Comparison of ENCODE assay signal across 25 cellular contexts in the genomic region with DNA sequence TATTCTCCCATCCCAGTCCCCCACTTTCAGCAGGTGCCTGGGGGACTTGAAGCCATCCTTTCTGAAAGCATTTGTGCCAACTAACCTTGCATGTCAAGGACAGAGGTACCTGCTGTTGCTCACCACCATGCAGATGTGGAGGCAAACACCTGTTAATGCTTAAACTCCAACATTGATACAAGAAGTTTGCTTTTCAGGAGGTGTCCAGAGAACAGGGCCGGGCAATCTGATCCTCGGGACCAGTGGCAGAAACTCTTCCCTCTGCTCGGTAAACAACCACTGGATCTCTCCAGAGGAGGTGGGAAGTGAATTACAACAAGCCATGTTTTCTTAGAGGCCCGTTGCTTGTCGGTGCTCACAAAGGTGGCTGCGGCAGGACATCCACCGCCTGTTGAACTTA. TPM values are rescaled to one million over a fixed set of nuclear protein-coding genes. Genes with fewer than 3 reads are reported as not detected.
"Had no signal": no experiment of that assay in that cellular context is flagged by ENCODE, and none has a peak within 500 bp of the region (broad histone marks: within the 10 kb centered on the region; RNA-seq: fewer than 3 reads in every experiment).

No MANE protein-coding gene starts in this region.

- ATAC-seq: gastrocnemius medialis, left cardiac atrium, lower lobe of right lung, natural killer cell, psoas muscle had no signal

- H3K4me1 ChIP-seq: breast epithelium, gastrocnemius medialis, lower lobe of right lung, psoas muscle, right atrium auricular region, transverse colon, uterus had no signal

- H3K36me3 Mint-ChIP-seq: activated CD4-positive, alpha-beta memory T cell treated with anti-CD3 and anti-CD28 coated beads for 36 hours; activated naive CD8-positive, alpha-beta T cell treated with anti-CD3 and anti-CD28 coated beads for 36 hours; natural killer cell had no signal

- FAIRE-seq: astrocyte, colon, islet of Langerhans had no signal

- H3K27me3 ChIP-seq: breast epithelium, esophagus squamous epithelium, gastrocnemius medialis, right atrium auricular region, transverse colon, uterus had no signal

- H3K36me3 ChIP-seq: breast epithelium, gastrocnemius medialis, lower lobe of right lung, right atrium auricular region, transverse colon, uterus had no signal

- H3K27me3 Mint-ChIP-seq: activated CD4-positive, alpha-beta memory T cell treated with anti-CD3 and anti-CD28 coated beads for 36 hours; activated naive CD8-positive, alpha-beta T cell treated with anti-CD3 and anti-CD28 coated beads for 36 hours; central memory CD8-positive, alpha-beta T cell; stimulated activated naive CD8-positive, alpha-beta T cell treated with anti-CD3 and anti-CD28 coated beads, Interleukin-15, Interleukin-2, amounts not matched to agents 100 ng/mL and 50 ng/mL, for 24 hours had no signal

- DNase-seq: activated CD4-positive, alpha-beta memory T cell treated with anti-CD3 and anti-CD28 coated beads for 36 hours; activated CD4-positive, alpha-beta T cell treated with anti-CD3 and anti-CD28 coated beads for 4 hours; activated CD4-positive, CD25-positive, alpha-beta regulatory T cell; activated naive CD4-positive, alpha-beta T cell treated with Interleukin-2 at 50 U/mL for 16 hours; activated naive CD8-positive, alpha-beta T cell treated with anti-CD3 and anti-CD28 coated beads for 36 hours; activated T-cell treated with anti-CD3 and anti-CD28 coated beads, Interleukin-2, amount 50 U/mL, for 48 hours; esophagus squamous epithelium; gastrocnemius medialis; hypothalamus; left cardiac atrium; lower lobe of right lung; mesendoderm; natural killer cell; psoas muscle; stimulated activated CD4-positive, alpha-beta T cell treated with anti-CD3 and anti-CD28 coated beads, Interleukin-1b, Interleukin-23, amount 100 ng/mL, for 48 hours; transverse colon; uterus had no signal

- H3K9me3 Mint-ChIP-seq: activated CD4-positive, alpha-beta memory T cell treated with anti-CD3 and anti-CD28 coated beads for 36 hours; activated naive CD8-positive, alpha-beta T cell treated with anti-CD3 and anti-CD28 coated beads for 36 hours; central memory CD8-positive, alpha-beta T cell; natural killer cell; T-helper 1 cell treated with Interleukin-12 subunit alpha and Interleukin-12 subunit beta and Interleukin-4 antibody, amounts not matched to agents 30 μg/mL and 1 μg/mL, for 36 hours had no signal

- H3K4me1 Mint-ChIP-seq: activated naive CD8-positive, alpha-beta T cell treated with anti-CD3 and anti-CD28 coated beads for 36 hours; central memory CD8-positive, alpha-beta T cell; natural killer cell had no signal

- H3K27ac Mint-ChIP-seq: activated CD4-positive, alpha-beta memory T cell treated with anti-CD3 and anti-CD28 coated beads for 36 hours; activated naive CD8-positive, alpha-beta T cell treated with anti-CD3 and anti-CD28 coated beads for 36 hours; natural killer cell; stimulated activated naive CD8-positive, alpha-beta T cell treated with anti-CD3 and anti-CD28 coated beads, Interleukin-15, Interleukin-2, amounts not matched to agents 100 ng/mL and 50 ng/mL, for 24 hours; T-helper 1 cell treated with Interleukin-12 subunit alpha and Interleukin-12 subunit beta and Interleukin-4 antibody, amounts not matched to agents 30 μg/mL and 1 μg/mL, for 36 hours had no signal

- H3K9me3 ChIP-seq: breast epithelium, esophagus squamous epithelium, gastrocnemius medialis, lower lobe of right lung, psoas muscle, right atrium auricular region, transverse colon, uterus had no signal

- H3K4me3 Mint-ChIP-seq: activated CD4-positive, alpha-beta memory T cell treated with anti-CD3 and anti-CD28 coated beads for 36 hours; activated naive CD8-positive, alpha-beta T cell treated with anti-CD3 and anti-CD28 coated beads for 36 hours; central memory CD8-positive, alpha-beta T cell; natural killer cell; stimulated activated naive CD8-positive, alpha-beta T cell treated with anti-CD3 and anti-CD28 coated beads, Interleukin-15, Interleukin-2, amounts not matched to agents 100 ng/mL and 50 ng/mL, for 24 hours; T-helper 1 cell treated with Interleukin-12 subunit alpha and Interleukin-12 subunit beta and Interleukin-4 antibody, amounts not matched to agents 30 μg/mL and 1 μg/mL, for 36 hours had no signal

- H3K27ac ChIP-seq: breast epithelium, esophagus squamous epithelium, gastrocnemius medialis, lower lobe of right lung, psoas muscle, right atrium auricular region, transverse colon, uterus had no signal

- H3K4me3 ChIP-seq: breast epithelium, esophagus squamous epithelium, gastrocnemius medialis, lower lobe of right lung, psoas muscle, right atrium auricular region, transverse colon, uterus had no signal

RNA-seq across cellular contexts. Expression of a gene that starts 54.7 kb away (rescaled TPM):
- total RNA-seq: activated naive CD8-positive, alpha-beta T cell treated with anti-CD3 and anti-CD28 coated beads for 36 hours had no signal
